1 cellular context compared by ENCODE assay signal in genomic region chr1:248436303-248436702, GRCh38.
A peak's percentile ranks its signal among the peaks of the same experiment; 100 is the strongest.
TF ChIP-seq lines count a peak whose summit lies in the region.

No MANE protein-coding gene starts in this region.

TF ChIP-seq in GM12878, 131 proteins besides CTCF, POLR2A, EP300 and RAD21:
- 0 out of 2 replicates have a peak, but pooled peaks have one; percentile 24 for TF ChIP-seq ZNF687 (IDR thresholded peaks at IDR 0.05)
